ENCODE assay signal across 10 cellular contexts in genomic region chr1:184296466-184297243, GRCh38.
DNase-seq lines count a peak whose midpoint lies in the region; ATAC-seq, FAIRE-seq and TF ChIP-seq lines count a peak whose summit lies in the region.
"Had no signal": no experiment of that assay in that cellular context is flagged by ENCODE, and none has a peak within 500 bp of the region (broad histone marks: within the 10 kb centered on the region; RNA-seq: fewer than 3 reads in every experiment).

No MANE protein-coding gene starts in this region.

- DNase-seq in HS-27A (ENCODE audit: low read depth): peak; percentile 69
- peak; percentile 93 for DNase-seq in astrocyte (ENCODE audit: low read depth)
- DNase-seq in hippocampal formation (lab: John Stamatoyannopoulos, UW): peak; percentile 19 to 35
- DNase-seq in stromal cell of bone marrow (ENCODE audit: low read depth): peak; percentile 96
- no peak for DNase-seq in T-helper 2 cell treated with Interferon-gamma antibody and Interleukin-4, amounts not matched to agents 5 μg/mL and 100 μg/mL, for 36 hours (ENCODE audit: low spot score)
- no peak for DNase-seq in stimulated activated naive CD8-positive, alpha-beta T cell treated with anti-CD3 and anti-CD28 coated beads, Interleukin-15, Interleukin-2, amounts not matched to agents 100 U/mL and 50 U/mL, for 24 hours
- DNase-seq in activated T-cell treated with anti-CD3 and anti-CD28 coated beads, Interleukin-2, amount 50 U/mL, for 48 hours: no peak
- DNase-seq in CD8-positive, alpha-beta memory T cell: no peak
- DNase-seq: natural killer cell had no signal

- no peak for ATAC-seq in stimulated activated naive CD8-positive, alpha-beta T cell treated with anti-CD3 and anti-CD28 coated beads, Interleukin-15, Interleukin-2, amounts not matched to agents 100 U/mL and 50 U/mL, for 24 hours

- no peaks in the 10 kb centered on the region for H3K9me3 Mint-ChIP-seq in astrocyte (ENCODE audit: unreplicated experiment)
- H3K9me3 Mint-ChIP-seq in T-helper 2 cell treated with Interferon-gamma antibody and Interleukin-4, amounts not matched to agents 5 μg/mL and 100 μg/mL, for 36 hours: peaks cover 5% of the 10 kb centered on the region
- no peaks in the 10 kb centered on the region for H3K9me3 Mint-ChIP-seq in CD8-positive, alpha-beta memory T cell
- H3K9me3 Mint-ChIP-seq: natural killer cell had no signal

- H3K4me1 ChIP-seq in astrocyte (ENCODE audit: insufficient read depth, low read length): peaks cover 35% of the 10 kb centered on the region
- H3K4me1 ChIP-seq in CD8-positive, alpha-beta memory T cell (ENCODE audit: insufficient read depth, low read length): no peaks in the 10 kb centered on the region

- peaks cover 17% of the 10 kb centered on the region for H3K4me1 Mint-ChIP-seq in astrocyte (ENCODE audit: low read depth, unreplicated experiment)
- no peaks in the 10 kb centered on the region for H3K4me1 Mint-ChIP-seq in T-helper 2 cell treated with Interferon-gamma antibody and Interleukin-4, amounts not matched to agents 5 μg/mL and 100 μg/mL, for 36 hours (ENCODE audit: low read depth)
- H3K4me1 Mint-ChIP-seq in CD8-positive, alpha-beta memory T cell: peaks cover 0 to 3% (median 0%) of the 10 kb centered on the region in 3 donors

- no peak overlapping the region for H3K4me3 ChIP-seq in astrocyte (ENCODE audit: insufficient read depth, low read depth, low read length)
- H3K4me3 ChIP-seq in CD8-positive, alpha-beta memory T cell (ENCODE audit: low read length): no peak overlapping the region

- FAIRE-seq in astrocyte (lab: Jason Lieb, UNC): peak; percentile 90
- FAIRE-seq: TTC549 had no signal

- peak overlapping the region; percentile 54 for H3K4me2 ChIP-seq in astrocyte (ENCODE audit: low read length)

- H3K9ac ChIP-seq in astrocyte (ENCODE audit: low read length): peak overlapping the region; percentile 12

- H3K9me3 ChIP-seq in astrocyte (ENCODE audit: insufficient read depth, low read depth, low read length): no peaks in the 10 kb centered on the region
- no peaks in the 10 kb centered on the region for H3K9me3 ChIP-seq in CD8-positive, alpha-beta memory T cell (ENCODE audit: low read length)

- POLR2A ChIA-PET in CD8-positive, alpha-beta memory T cell (lab: Charles Lee): no interaction called here

- no peaks in the 10 kb centered on the region for H3K27me3 ChIP-seq in astrocyte (ENCODE audit: insufficient read depth, low read length)
- H3K27me3 ChIP-seq in CD8-positive, alpha-beta memory T cell (ENCODE audit: insufficient read depth, low read length, poor library complexity, severe bottlenecking): no peaks in the 10 kb centered on the region

- H3K27ac Mint-ChIP-seq in astrocyte (ENCODE audit: unreplicated experiment): peak overlapping the region; percentile 1
- no peak overlapping the region for H3K27ac Mint-ChIP-seq in T-helper 2 cell treated with Interferon-gamma antibody and Interleukin-4, amounts not matched to agents 5 μg/mL and 100 μg/mL, for 36 hours
- no peak overlapping the region for H3K27ac Mint-ChIP-seq in CD8-positive, alpha-beta memory T cell
- H3K27ac Mint-ChIP-seq: natural killer cell had no signal

- no peak for TF ChIP-seq CTCF in astrocyte (IDR thresholded peaks at IDR 0.05; ENCODE audit: insufficient read depth, low read depth, low read length)

- H4K20me1 ChIP-seq in astrocyte (ENCODE audit: insufficient read depth, low read length): no peaks in the 10 kb centered on the region

- H3K36me3 ChIP-seq in astrocyte (ENCODE audit: insufficient read depth, low read length): no peaks in the 10 kb centered on the region
- H3K36me3 ChIP-seq in CD8-positive, alpha-beta memory T cell (ENCODE audit: insufficient read depth, low read length): no peaks in the 10 kb centered on the region

- H3K79me2 ChIP-seq in astrocyte (ENCODE audit: insufficient read depth, low read length): no peaks in the 10 kb centered on the region

- no peak overlapping the region for H3K4me3 Mint-ChIP-seq in astrocyte (ENCODE audit: unreplicated experiment)
- no peak overlapping the region for H3K4me3 Mint-ChIP-seq in T-helper 2 cell treated with Interferon-gamma antibody and Interleukin-4, amounts not matched to agents 5 μg/mL and 100 μg/mL, for 36 hours
- no peak overlapping the region for H3K4me3 Mint-ChIP-seq in CD8-positive, alpha-beta memory T cell
- H3K4me3 Mint-ChIP-seq: natural killer cell had no signal

- no peaks in the 10 kb centered on the region for H3K36me3 Mint-ChIP-seq in astrocyte (ENCODE audit: low read depth, unreplicated experiment)
- no peaks in the 10 kb centered on the region for H3K36me3 Mint-ChIP-seq in T-helper 2 cell treated with Interferon-gamma antibody and Interleukin-4, amounts not matched to agents 5 μg/mL and 100 μg/mL, for 36 hours (ENCODE audit: low read depth)
- H3K36me3 Mint-ChIP-seq in CD8-positive, alpha-beta memory T cell: no peaks in the 10 kb centered on the region
- H3K36me3 Mint-ChIP-seq: natural killer cell had no signal

- peak overlapping the region; percentile 5 for H2AFZ ChIP-seq in astrocyte (ENCODE audit: low read depth, low read length)

- H3K27me3 Mint-ChIP-seq in astrocyte (ENCODE audit: low read depth, unreplicated experiment): no peaks in the 10 kb centered on the region
- H3K27me3 Mint-ChIP-seq in T-helper 2 cell treated with Interferon-gamma antibody and Interleukin-4, amounts not matched to agents 5 μg/mL and 100 μg/mL, for 36 hours (ENCODE audit: low read depth): peaks cover 10% of the 10 kb centered on the region
- peaks cover 0 to 3% of the 10 kb centered on the region in 2 donors for H3K27me3 Mint-ChIP-seq in CD8-positive, alpha-beta memory T cell

- peak overlapping the region; percentile 40 for H3K27ac ChIP-seq in astrocyte (ENCODE audit: low read depth, low read length)
- H3K27ac ChIP-seq in CD8-positive, alpha-beta memory T cell (ENCODE audit: low read depth, low read length): no peak overlapping the region

- CTCF ChIA-PET in CD8-positive, alpha-beta memory T cell (lab: Charles Lee): no interaction called here

Comparison
In these comparisons a context has a peak if more than half of its experiments do, and no peak if none do; other contexts are left out.
1. DNase-seq: peak in HS-27A (single experiment), astrocyte (single experiment), hippocampal formation (2 of 2) and stromal cell of bone marrow (single experiment); none in T-helper 2 cell treated with Interferon-gamma antibody and Interleukin-4, amounts not matched to agents 5 μg/mL and 100 μg/mL, for 36 hours (single experiment), stimulated activated naive CD8-positive, alpha-beta T cell treated with anti-CD3 and anti-CD28 coated beads, Interleukin-15, Interleukin-2, amounts not matched to agents 100 U/mL and 50 U/mL, for 24 hours (single experiment), activated T-cell treated with anti-CD3 and anti-CD28 coated beads, Interleukin-2, amount 50 U/mL, for 48 hours (0 of 2) and CD8-positive, alpha-beta memory T cell (0 of 5).